10 cellular contexts compared by ENCODE assay signal in genomic region chr1:56477164-56478111, GRCh38.
DNase-seq lines count a peak whose midpoint lies in the region; ATAC-seq, FAIRE-seq and TF ChIP-seq lines count a peak whose summit lies in the region.
"Had no signal": no experiment of that assay in that cellular context is flagged by ENCODE, and none has a peak within 500 bp of the region (broad histone marks: within the 10 kb centered on the region; RNA-seq: fewer than 3 reads in every experiment).

No MANE protein-coding gene starts in this region.

- H3K27me3 ChIP-seq in keratinocyte (ENCODE audit: control insufficient read depth, extremely low read depth, insufficient read depth, low read length) (peaks cover 4% of the 10 kb centered on the region), smooth muscle cell (ENCODE audit: low read depth) (no peaks in the 10 kb centered on the region)

- no peak overlapping the region for H3K9ac ChIP-seq in keratinocyte (ENCODE audit: control insufficient read depth, extremely low read depth, insufficient read depth, low read length)
- H3K9ac ChIP-seq in smooth muscle cell (ENCODE audit: low read depth), result peak overlapping the region; percentile 62

- no peaks in the 10 kb centered on the region for H3F3A ChIP-seq in smooth muscle cell (ENCODE audit: low read depth)

- peaks cover 10% of the 10 kb centered on the region for H3K27me3 Mint-ChIP-seq in HFFc6 (ENCODE audit: insufficient read depth)
- H3K27me3 Mint-ChIP-seq in natural killer cell treated with Interleukin-12 subunit alpha and Interleukin-12 subunit beta and Interleukin-15 and Interleukin-18, amount 100 ng/mL, for 72 hours, result peaks cover 45 to 58% of the 10 kb centered on the region in 2 donors

- H3K4me3 ChIP-seq in keratinocyte (ENCODE audit: control insufficient read depth in 2 of 3, extremely low read depth in 1 of 3, insufficient read depth in 2 of 3, low read depth in 1 of 3, low read length in 3 of 3), result peak overlapping the region; percentile 12 to 60 (median 59)
- peak overlapping the region; percentile 64 for H3K4me3 ChIP-seq in smooth muscle cell
- H3K4me3 ChIP-seq: SK-N-MC had no signal

- H2AFZ ChIP-seq in keratinocyte (ENCODE audit: control insufficient read depth, low read length) (peak overlapping the region; percentile 49), smooth muscle cell (ENCODE audit: low read depth) (peak overlapping the region; percentile 82)

- no peaks in the 10 kb centered on the region for H3K9me3 Mint-ChIP-seq in HFFc6
- no peaks in the 10 kb centered on the region for H3K9me3 Mint-ChIP-seq in natural killer cell treated with Interleukin-12 subunit alpha and Interleukin-12 subunit beta and Interleukin-15 and Interleukin-18, amount 100 ng/mL, for 72 hours
- H3K9me3 Mint-ChIP-seq: stimulated activated naive CD8-positive, alpha-beta T cell treated with anti-CD3 and anti-CD28 coated beads, Interleukin-15, Interleukin-2, amounts not matched to agents 100 ng/mL and 50 ng/mL, for 24 hours had no signal

- H3K9me1 ChIP-seq in keratinocyte (ENCODE audit: control insufficient read depth, extremely low read depth, insufficient read depth, low read length), result no peaks in the 10 kb centered on the region

- FAIRE-seq in keratinocyte (lab: Jason Lieb, UNC), result no peak

- H3K4me1 ChIP-seq in keratinocyte (ENCODE audit: control insufficient read depth, extremely low read depth, insufficient read depth, low read length) (no peaks in the 10 kb centered on the region), smooth muscle cell (ENCODE audit: low read depth) (no peaks in the 10 kb centered on the region)

- TF ChIP-seq CTCF in HFFc6 (IDR thresholded peaks at IDR 0.05) (no peak), keratinocyte (optimal IDR thresholded peaks at IDR 0.05 in 1 of 3, IDR thresholded peaks at IDR 0.05 in 1 of 3, conservative IDR thresholded peaks at IDR 0.05 in 1 of 3; ENCODE audit: extremely low read depth in 1 of 3, insufficient read depth in 2 of 3, low read length in 3 of 3) (no peak), smooth muscle cell (IDR thresholded peaks at IDR 0.05; ENCODE audit: borderline replicate concordance, insufficient read depth, poor library complexity, severe bottlenecking) (no peak)

- dilution Hi-C loops in keratinocyte (cut with MboI; ENCODE audit: extremely low pct_ligation_motif_present, low sequenced_read_pairs), result no loop called here

- H3K9me3 ChIP-seq in keratinocyte (ENCODE audit: control insufficient read depth, low read depth, low read length) (no peaks in the 10 kb centered on the region), smooth muscle cell (replicated peaks; ENCODE audit: low read depth) (no peaks in the 10 kb centered on the region)

- H3K4me1 Mint-ChIP-seq in HFFc6 (ENCODE audit: low read depth), result no peaks in the 10 kb centered on the region; the same call in 1 of the 2 replicates
- H3K4me1 Mint-ChIP-seq in natural killer cell treated with Interleukin-12 subunit alpha and Interleukin-12 subunit beta and Interleukin-15 and Interleukin-18, amount 100 ng/mL, for 72 hours (ENCODE audit: low read depth in 2 of 2), result no peaks in the 10 kb centered on the region

- 8% methylated on average over 55 of the region's 62 CpGs for WGBS in smooth muscle cell (ENCODE audit: low lambda C conversion rate)

- no peaks in the 10 kb centered on the region for H4K20me1 ChIP-seq in keratinocyte (ENCODE audit: control insufficient read depth, extremely low read depth, insufficient read depth, low read length)
- no peaks in the 10 kb centered on the region for H4K20me1 ChIP-seq in smooth muscle cell (ENCODE audit: low read depth)

- H3K4me3 Mint-ChIP-seq in HFFc6, result peak overlapping the region; percentile 80
- no peak overlapping the region for H3K4me3 Mint-ChIP-seq in natural killer cell treated with Interleukin-12 subunit alpha and Interleukin-12 subunit beta and Interleukin-15 and Interleukin-18, amount 100 ng/mL, for 72 hours
- H3K4me3 Mint-ChIP-seq: stimulated activated naive CD8-positive, alpha-beta T cell treated with anti-CD3 and anti-CD28 coated beads, Interleukin-15, Interleukin-2, amounts not matched to agents 100 ng/mL and 50 ng/mL, for 24 hours had no signal

- no peak for DNase-seq in HFFc6
- DNase-seq in cerebellar cortex (ENCODE audit: low spot score), result peak; percentile 11
- DNase-seq in keratinocyte (ENCODE audit: low read depth, low spot score), result no peak
- no peak for DNase-seq in smooth muscle cell (lab: John Stamatoyannopoulos, UW; ENCODE audit: unreplicated experiment)
- no peak for DNase-seq in natural killer cell treated with Interleukin-12 subunit alpha and Interleukin-12 subunit beta and Interleukin-15 and Interleukin-18, amount 100 ng/mL, for 72 hours (ENCODE audit: low spot score)

- H3K27ac ChIP-seq in keratinocyte (ENCODE audit: control insufficient read depth, insufficient read depth, low read length) (no peak overlapping the region), smooth muscle cell (ENCODE audit: low read depth) (no peak overlapping the region)
- H3K27ac ChIP-seq: SK-N-MC had no signal

- no peak for ATAC-seq in GM18870 (IDR thresholded peaks at IDR 0.05; ENCODE audit: unreplicated experiment)
- no peak for ATAC-seq in natural killer cell treated with Interleukin-12 subunit alpha and Interleukin-12 subunit beta and Interleukin-15 and Interleukin-18, amount 100 ng/mL, for 72 hours
- no peak for ATAC-seq in HG03196 (IDR thresholded peaks at IDR 0.05; ENCODE audit: unreplicated experiment)
- no peak for ATAC-seq in GM18498 (IDR thresholded peaks at IDR 0.05; ENCODE audit: unreplicated experiment)

- H3K79me2 ChIP-seq in keratinocyte (ENCODE audit: control insufficient read depth, insufficient read depth, low read length) (no peaks in the 10 kb centered on the region), smooth muscle cell (ENCODE audit: low read depth) (no peaks in the 10 kb centered on the region)

- H3K36me3 ChIP-seq in keratinocyte (ENCODE audit: control insufficient read depth in 2 of 2, extremely low read depth in 1 of 2, insufficient read depth in 2 of 2, low read length in 2 of 2) (no peaks in the 10 kb centered on the region), smooth muscle cell (ENCODE audit: low read depth) (no peaks in the 10 kb centered on the region)

- H3K36me3 Mint-ChIP-seq in HFFc6 (ENCODE audit: low read depth), result no peaks in the 10 kb centered on the region
- H3K36me3 Mint-ChIP-seq in natural killer cell treated with Interleukin-12 subunit alpha and Interleukin-12 subunit beta and Interleukin-15 and Interleukin-18, amount 100 ng/mL, for 72 hours, result peaks cover 5% of the 10 kb centered on the region

- peak overlapping the region; percentile 16; the same call in 1 of the 2 replicates for H3K27ac Mint-ChIP-seq in HFFc6
- H3K27ac Mint-ChIP-seq in natural killer cell treated with Interleukin-12 subunit alpha and Interleukin-12 subunit beta and Interleukin-15 and Interleukin-18, amount 100 ng/mL, for 72 hours, result no peak overlapping the region
- H3K27ac Mint-ChIP-seq: stimulated activated naive CD8-positive, alpha-beta T cell treated with anti-CD3 and anti-CD28 coated beads, Interleukin-15, Interleukin-2, amounts not matched to agents 100 ng/mL and 50 ng/mL, for 24 hours had no signal

- H3K4me2 ChIP-seq in keratinocyte (ENCODE audit: control insufficient read depth, extremely low read depth, insufficient read depth, low read depth, low read length) (peak overlapping the region; percentile 76), smooth muscle cell (peak overlapping the region; percentile 96)
